7 cellular contexts compared by ENCODE assay signal in the genomic region with DNA sequence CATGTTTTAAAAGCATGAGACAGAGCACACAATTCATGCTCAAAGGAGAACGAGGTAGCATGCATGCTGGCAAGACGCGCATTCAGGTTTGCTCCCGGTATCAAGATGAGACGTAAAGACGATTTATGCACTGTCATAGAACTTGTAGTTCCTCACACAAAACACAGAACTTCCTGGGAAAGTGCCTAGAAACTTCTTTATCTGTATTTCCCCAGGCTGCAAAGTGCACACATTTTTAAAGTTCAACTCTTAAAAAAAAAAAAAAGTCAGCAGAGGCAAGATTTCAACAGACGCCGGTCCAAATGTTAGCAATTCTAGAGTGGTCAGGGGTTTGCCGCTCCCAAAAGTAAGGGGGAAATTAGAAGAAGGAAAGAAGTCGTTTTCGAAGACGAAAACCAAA.
DNase-seq lines count a peak whose midpoint lies in the region; ATAC-seq, FAIRE-seq and TF ChIP-seq lines count a peak whose summit lies in the region.

No MANE protein-coding gene starts in this region.

- peaks cover 11% of the 10 kb centered on the region for H3K4me1 Mint-ChIP-seq in activated CD4-positive, alpha-beta memory T cell treated with anti-CD3 and anti-CD28 coated beads, Interleukin-2, amount 10 ng/mL, durations not matched to agents 7 days and 5 days

- peak overlapping the region; percentile 80 for H3K4me2 ChIP-seq in keratinocyte (ENCODE audit: control insufficient read depth, extremely low read depth, insufficient read depth, low read depth, low read length)

- dilution Hi-C loops in keratinocyte (cut with MboI; ENCODE audit: extremely low pct_ligation_motif_present, low sequenced_read_pairs) = no loop called here

- H3K4me3 ChIP-seq in keratinocyte (ENCODE audit: control insufficient read depth in 2 of 3, extremely low read depth in 1 of 3, insufficient read depth in 2 of 3, low read depth in 1 of 3, low read length in 3 of 3) = peak overlapping the region in 2 of 3 experiments; percentile 6 to 39
- peak overlapping the region; percentile 41 to 72 (median 56) for H3K4me3 ChIP-seq in subcutaneous abdominal adipose tissue (ENCODE audit: low read depth in 1 of 5, low read length in 5 of 5)

- no peaks in the 10 kb centered on the region for H3K9me3 ChIP-seq in keratinocyte (ENCODE audit: control insufficient read depth, low read depth, low read length)
- no peaks in the 10 kb centered on the region for H3K9me3 ChIP-seq in subcutaneous abdominal adipose tissue (ENCODE audit: control insufficient read depth in 5 of 5, low read length in 5 of 5)

- POLR2A ChIA-PET in activated CD4-positive, alpha-beta memory T cell treated with anti-CD3 and anti-CD28 coated beads, Interleukin-2, amount 10 ng/mL, durations not matched to agents 7 days and 5 days (lab: Charles Lee) = no interaction called here

- no peak for FAIRE-seq in keratinocyte (lab: Jason Lieb, UNC)

- no peaks in the 10 kb centered on the region for H3K36me3 Mint-ChIP-seq in activated CD4-positive, alpha-beta memory T cell treated with anti-CD3 and anti-CD28 coated beads, Interleukin-2, amount 10 ng/mL, durations not matched to agents 7 days and 5 days (ENCODE audit: low read depth)

- CTCF ChIA-PET in activated CD4-positive, alpha-beta memory T cell treated with anti-CD3 and anti-CD28 coated beads, Interleukin-2, amount 10 ng/mL, durations not matched to agents 7 days and 5 days (lab: Charles Lee) = interaction anchor here (0.6 to 3.2 kb wide), 3 partner anchors 58 to 212 kb away, joined by 3 to 8 read pairs (median 3); no protein-coding TSS in a partner anchor

- H3K27ac ChIP-seq in keratinocyte (ENCODE audit: control insufficient read depth, insufficient read depth, low read length) = no peak overlapping the region
- peak overlapping the region; percentile 58 for H3K27ac ChIP-seq in subcutaneous abdominal adipose tissue (ENCODE audit: low read depth, low read length)

- H3K9ac ChIP-seq in keratinocyte (ENCODE audit: control insufficient read depth, extremely low read depth, insufficient read depth, low read length) = peak overlapping the region; percentile 30
- peak overlapping the region; percentile 51 to 70 (median 60) for H3K9ac ChIP-seq in subcutaneous abdominal adipose tissue (ENCODE audit: low read length in 5 of 5)

- ATAC-seq in HG02840 (IDR thresholded peaks at IDR 0.05; ENCODE audit: low FRiP score, unreplicated experiment) (no peak), GM21526 (IDR thresholded peaks at IDR 0.05; ENCODE audit: low FRiP score, unreplicated experiment) (no peak)

- H3K27me3 ChIP-seq in keratinocyte (ENCODE audit: control insufficient read depth, extremely low read depth, insufficient read depth, low read length) (no peaks in the 10 kb centered on the region), subcutaneous abdominal adipose tissue (ENCODE audit: control insufficient read depth in 5 of 5, insufficient read depth in 4 of 5, low read length in 5 of 5) (no peaks in the 10 kb centered on the region)

- no peaks in the 10 kb centered on the region for H3K9me3 Mint-ChIP-seq in activated CD4-positive, alpha-beta memory T cell treated with anti-CD3 and anti-CD28 coated beads, Interleukin-2, amount 10 ng/mL, durations not matched to agents 7 days and 5 days

- TF ChIP-seq CTCF in keratinocyte (optimal IDR thresholded peaks at IDR 0.05 in 1 of 3, IDR thresholded peaks at IDR 0.05 in 1 of 3, conservative IDR thresholded peaks at IDR 0.05 in 1 of 3; ENCODE audit: extremely low read depth in 1 of 3, insufficient read depth in 2 of 3, low read length in 3 of 3) = no peak

- H3K4me1 ChIP-seq in keratinocyte (ENCODE audit: control insufficient read depth, extremely low read depth, insufficient read depth, low read length) = peaks cover 13% of the 10 kb centered on the region
- peaks cover 0 to 40% (median 31%) of the 10 kb centered on the region in 5 donors for H3K4me1 ChIP-seq in subcutaneous abdominal adipose tissue (ENCODE audit: control insufficient read depth in 5 of 5, insufficient read depth in 5 of 5, low read length in 5 of 5)

- H3K79me2 ChIP-seq in keratinocyte (ENCODE audit: control insufficient read depth, insufficient read depth, low read length) = no peaks in the 10 kb centered on the region

- H3K9me1 ChIP-seq in keratinocyte (ENCODE audit: control insufficient read depth, extremely low read depth, insufficient read depth, low read length) = no peaks in the 10 kb centered on the region

- peak overlapping the region; percentile 52 for H3K4me3 Mint-ChIP-seq in activated CD4-positive, alpha-beta memory T cell treated with anti-CD3 and anti-CD28 coated beads, Interleukin-2, amount 10 ng/mL, durations not matched to agents 7 days and 5 days

- peak; percentile 57 for DNase-seq in KG1 (lab: John Stamatoyannopoulos, UW)
- no peak for DNase-seq in activated CD4-positive, alpha-beta memory T cell treated with anti-CD3 and anti-CD28 coated beads, Interleukin-2, amount 10 ng/mL, durations not matched to agents 7 days and 5 days
- no peak for DNase-seq in keratinocyte (ENCODE audit: low read depth, low spot score)
- no peak for DNase-seq in activated CD4-positive, alpha-beta T cell treated with anti-CD3 and anti-CD28 coated beads, Interleukin-2, amount 50 U/mL, for 1 hour

- H3K36me3 ChIP-seq in keratinocyte (ENCODE audit: control insufficient read depth in 2 of 2, extremely low read depth in 1 of 2, insufficient read depth in 2 of 2, low read length in 2 of 2) = no peaks in the 10 kb centered on the region
- no peaks in the 10 kb centered on the region for H3K36me3 ChIP-seq in subcutaneous abdominal adipose tissue (ENCODE audit: control insufficient read depth in 5 of 5, insufficient read depth in 5 of 5, low read length in 5 of 5)

- peaks cover 4% of the 10 kb centered on the region for H3K27me3 Mint-ChIP-seq in activated CD4-positive, alpha-beta memory T cell treated with anti-CD3 and anti-CD28 coated beads, Interleukin-2, amount 10 ng/mL, durations not matched to agents 7 days and 5 days

- no peaks in the 10 kb centered on the region for H4K20me1 ChIP-seq in keratinocyte (ENCODE audit: control insufficient read depth, extremely low read depth, insufficient read depth, low read length)

- H2AFZ ChIP-seq in keratinocyte (ENCODE audit: control insufficient read depth, low read length) = peak overlapping the region; percentile 72

- H3K27ac Mint-ChIP-seq in activated CD4-positive, alpha-beta memory T cell treated with anti-CD3 and anti-CD28 coated beads, Interleukin-2, amount 10 ng/mL, durations not matched to agents 7 days and 5 days = no peak overlapping the region
